ENCODE assay signal across 25 cellular contexts in genomic region chr10:1609596-1609995, GRCh38.
DNase-seq lines count a peak whose midpoint lies in the region; ATAC-seq and TF ChIP-seq lines count a peak whose summit lies in the region.
"Had no signal": no experiment of that assay in that cellular context is flagged by ENCODE, and none has a peak within 500 bp of the region (broad histone marks: within the 10 kb centered on the region; RNA-seq: fewer than 3 reads in every experiment).

No MANE protein-coding gene starts in this region.

- peaks cover 2% of the 10 kb centered on the region for H3K27me3 Mint-ChIP-seq in HFFc6 (ENCODE audit: insufficient read depth)

- ATAC-seq in stimulated activated effector memory CD8-positive, alpha-beta T cell treated with anti-CD3 and anti-CD28 coated beads, Interleukin-12 subunit alpha, Interleukin-12 subunit beta, amount 100 ng/mL, for 72 hours, result peak; percentile 11
- ATAC-seq in left colon, result no peak
- ATAC-seq: activated CD8-positive, alpha-beta memory T cell treated with anti-CD3 and anti-CD28 coated beads, Interleukin-2, amount 10 ng/mL, durations not matched to agents 7 days and 5 days; HepG2; stimulated activated memory B cell treated with anti-CD40 and anti-IgM and Interleukin-4, amounts not matched to agents 10 μg/mL and 1 μg/mL and 100 μg/mL, for 72 hours; T-helper 17 cell had no signal

- no peak overlapping the region for H3K27ac Mint-ChIP-seq in stimulated activated effector memory CD8-positive, alpha-beta T cell treated with anti-CD3 and anti-CD28 coated beads, Interleukin-12 subunit alpha, Interleukin-12 subunit beta, amount 100 ng/mL, for 72 hours
- no peak overlapping the region for H3K27ac Mint-ChIP-seq in HFFc6
- H3K27ac Mint-ChIP-seq: activated CD8-positive, alpha-beta memory T cell treated with anti-CD3 and anti-CD28 coated beads, Interleukin-2, amount 10 ng/mL, durations not matched to agents 7 days and 5 days; activated naive CD8-positive, alpha-beta T cell treated with anti-CD3 and anti-CD28 coated beads, Interleukin-2, amount 10 ng/mL, durations not matched to agents 7 days and 5 days; stimulated activated memory B cell treated with anti-CD40 and anti-IgM and Interleukin-4, amounts not matched to agents 10 μg/mL and 1 μg/mL and 100 μg/mL, for 72 hours; T-helper 17 cell had no signal

- intact Hi-C loops in left colon (cut with DNase I, micrococcal nuclease), result no loop called here

- no peaks in the 10 kb centered on the region for H3K9me3 Mint-ChIP-seq in stimulated activated effector memory CD8-positive, alpha-beta T cell treated with anti-CD3 and anti-CD28 coated beads, Interleukin-12 subunit alpha, Interleukin-12 subunit beta, amount 100 ng/mL, for 72 hours
- peaks cover 33% of the 10 kb centered on the region for H3K9me3 Mint-ChIP-seq in HFFc6
- H3K9me3 Mint-ChIP-seq: activated naive CD8-positive, alpha-beta T cell treated with anti-CD3 and anti-CD28 coated beads, Interleukin-2, amount 10 ng/mL, durations not matched to agents 7 days and 5 days; stimulated activated memory B cell treated with anti-CD40 and anti-IgM and Interleukin-4, amounts not matched to agents 10 μg/mL and 1 μg/mL and 100 μg/mL, for 72 hours had no signal

- peaks cover 19% of the 10 kb centered on the region for H3K4me1 Mint-ChIP-seq in stimulated activated effector memory CD8-positive, alpha-beta T cell treated with anti-CD3 and anti-CD28 coated beads, Interleukin-12 subunit alpha, Interleukin-12 subunit beta, amount 100 ng/mL, for 72 hours
- H3K4me1 Mint-ChIP-seq in HFFc6 (ENCODE audit: low read depth), result no peaks in the 10 kb centered on the region
- H3K4me1 Mint-ChIP-seq: activated CD8-positive, alpha-beta memory T cell treated with anti-CD3 and anti-CD28 coated beads, Interleukin-2, amount 10 ng/mL, durations not matched to agents 7 days and 5 days; activated naive CD8-positive, alpha-beta T cell treated with anti-CD3 and anti-CD28 coated beads, Interleukin-2, amount 10 ng/mL, durations not matched to agents 7 days and 5 days had no signal

- no peak for TF ChIP-seq CTCF in HFFc6 (IDR thresholded peaks at IDR 0.05)

- peak; percentile 13 for DNase-seq in NCI-H748 (lab: John Stamatoyannopoulos, UW; ENCODE audit: unreplicated experiment)
- no peak for DNase-seq in NCI-H748 treated with DMSO at 0.1 percent for 48 hours (lab: John Stamatoyannopoulos, UW)
- DNase-seq in NCI-H510A treated with DMSO at 0.1 percent for 48 hours (lab: John Stamatoyannopoulos, UW), result peak; percentile 11
- DNase-seq in islet precursor cell, result peak; percentile 33
- no peak for DNase-seq in stimulated activated effector memory CD8-positive, alpha-beta T cell treated with anti-CD3 and anti-CD28 coated beads, Interleukin-12 subunit alpha, Interleukin-12 subunit beta, amount 100 ng/mL, for 72 hours (ENCODE audit: low spot score in 2 of 2)
- no peak for DNase-seq in HFFc6
- no peak for DNase-seq in occipital lobe (lab: John Stamatoyannopoulos, UW)
- DNase-seq in left colon, result no peak
- DNase-seq: activated CD4-positive, alpha-beta T cell treated with anti-CD3 and anti-CD28 coated beads, Interleukin-2, amount 50 U/mL, for 4 hours; activated CD8-positive, alpha-beta memory T cell treated with anti-CD3 and anti-CD28 coated beads, Interleukin-2, amount 10 ng/mL, durations not matched to agents 7 days and 5 days; activated gamma-delta T cell treated with Interleukin-2 at 50 U/mL for 16 hours; activated naive CD8-positive, alpha-beta T cell treated with anti-CD3 and anti-CD28 coated beads, Interleukin-2, amount 10 ng/mL, durations not matched to agents 7 days and 5 days; activated T-cell treated with anti-CD3 and anti-CD28 coated beads, Interleukin-2, amount 50 U/mL, for 48 hours; effector CD8-positive, alpha-beta T cell; EL; left ventricle myocardium inferior; MM.1S; NCI-H1105 treated with DMSO at 0.1 percent for 48 hours; NCI-H446 treated with DMSO at 0.1 percent for 48 hours; Peyer's patch; SHP77; stimulated activated CD4-positive, alpha-beta T cell treated with anti-CD3 and anti-CD28 coated beads, Interleukin-15, amount 100 ng/mL, for 24 hours; T-helper 17 cell had no signal

- no peaks in the 10 kb centered on the region for H3K36me3 Mint-ChIP-seq in stimulated activated effector memory CD8-positive, alpha-beta T cell treated with anti-CD3 and anti-CD28 coated beads, Interleukin-12 subunit alpha, Interleukin-12 subunit beta, amount 100 ng/mL, for 72 hours
- H3K36me3 Mint-ChIP-seq in HFFc6 (ENCODE audit: low read depth), result no peaks in the 10 kb centered on the region
- H3K36me3 Mint-ChIP-seq: activated CD8-positive, alpha-beta memory T cell treated with anti-CD3 and anti-CD28 coated beads, Interleukin-2, amount 10 ng/mL, durations not matched to agents 7 days and 5 days; activated naive CD8-positive, alpha-beta T cell treated with anti-CD3 and anti-CD28 coated beads, Interleukin-2, amount 10 ng/mL, durations not matched to agents 7 days and 5 days; stimulated activated memory B cell treated with anti-CD40 and anti-IgM and Interleukin-4, amounts not matched to agents 10 μg/mL and 1 μg/mL and 100 μg/mL, for 72 hours had no signal

- H3K4me3 Mint-ChIP-seq in stimulated activated effector memory CD8-positive, alpha-beta T cell treated with anti-CD3 and anti-CD28 coated beads, Interleukin-12 subunit alpha, Interleukin-12 subunit beta, amount 100 ng/mL, for 72 hours, result peak overlapping the region; percentile 32
- H3K4me3 Mint-ChIP-seq in HFFc6, result no peak overlapping the region
- H3K4me3 Mint-ChIP-seq: activated CD8-positive, alpha-beta memory T cell treated with anti-CD3 and anti-CD28 coated beads, Interleukin-2, amount 10 ng/mL, durations not matched to agents 7 days and 5 days; activated naive CD8-positive, alpha-beta T cell treated with anti-CD3 and anti-CD28 coated beads, Interleukin-2, amount 10 ng/mL, durations not matched to agents 7 days and 5 days; T-helper 17 cell had no signal

Comparison
In these comparisons a context has a peak if more than half of its experiments do, and no peak if none do; other contexts are left out.
1. DNase-seq: peak in NCI-H748 (single experiment), NCI-H510A treated with DMSO at 0.1 percent for 48 hours (single experiment) and islet precursor cell (single experiment); none in NCI-H748 treated with DMSO at 0.1 percent for 48 hours (single experiment), stimulated activated effector memory CD8-positive, alpha-beta T cell treated with anti-CD3 and anti-CD28 coated beads, Interleukin-12 subunit alpha, Interleukin-12 subunit beta, amount 100 ng/mL, for 72 hours (0 of 2), HFFc6 (single experiment), occipital lobe (single experiment) and left colon (0 of 2).